In genomic region chr7:105403128-105403527, GRCh38 we compare ENCODE assay signal across 21 cellular contexts.
"Had no signal": no experiment of that assay in that cellular context is flagged by ENCODE, and none has a peak within 500 bp of the region (broad histone marks: within the 10 kb centered on the region; RNA-seq: fewer than 3 reads in every experiment).

No MANE protein-coding gene starts in this region.

- DNase-seq: colonic mucosa; cortex of kidney; effector CD8-positive, alpha-beta T cell; effector memory CD8-positive, alpha-beta T cell; endodermal cell; erythroblast; esophagus squamous epithelium; foreskin melanocyte; gastrocnemius medialis; glutamatergic neuron; heart right ventricle; hippocampal formation; left cardiac atrium; left lung; left ventricle myocardium superior; lower lobe of right lung; midbrain; naive thymus-derived CD4-positive, alpha-beta T cell had no signal

- H3K9me3 Mint-ChIP-seq: dendritic cell treated with granulocyte-macrophage colony-stimulating factor and Interleukin-4, amounts not matched to agents 40 ng/mL and 50 ng/mL, for 4 days; effector memory CD8-positive, alpha-beta T cell; endodermal cell had no signal

- ATAC-seq: effector memory CD8-positive, alpha-beta T cell; esophagus mucosa; gastrocnemius medialis; heart right ventricle; left cardiac atrium; left lung; left ventricle myocardium superior; lower lobe of right lung; naive thymus-derived CD4-positive, alpha-beta T cell had no signal

- H3K27me3 ChIP-seq: colonic mucosa, esophagus squamous epithelium, gastrocnemius medialis, heart right ventricle, left lung had no signal

- H3K36me3 ChIP-seq: colonic mucosa, esophagus squamous epithelium, gastrocnemius medialis, heart right ventricle, left lung, lower lobe of right lung had no signal

- H3K27ac Mint-ChIP-seq: dendritic cell treated with granulocyte-macrophage colony-stimulating factor and Interleukin-4, amounts not matched to agents 40 ng/mL and 50 ng/mL, for 4 days; effector memory CD8-positive, alpha-beta T cell; endodermal cell had no signal

- H3K4me1 ChIP-seq: colonic mucosa had no signal

- H3K4me1 Mint-ChIP-seq: naive thymus-derived CD4-positive, alpha-beta T cell had no signal

- H3K36me3 Mint-ChIP-seq: naive thymus-derived CD4-positive, alpha-beta T cell had no signal

- H3K4me3 ChIP-seq: colonic mucosa, esophagus squamous epithelium, gastrocnemius medialis, heart right ventricle, left lung, lower lobe of right lung had no signal

- H3K27me3 Mint-ChIP-seq: effector memory CD8-positive, alpha-beta T cell had no signal

- H3K27ac ChIP-seq: colonic mucosa, epithelial cell of prostate, esophagus squamous epithelium, gastrocnemius medialis, heart right ventricle, left lung, lower lobe of right lung had no signal

- H3K4me3 Mint-ChIP-seq: dendritic cell treated with granulocyte-macrophage colony-stimulating factor and Interleukin-4, amounts not matched to agents 40 ng/mL and 50 ng/mL, for 4 days; effector memory CD8-positive, alpha-beta T cell; endodermal cell; naive thymus-derived CD4-positive, alpha-beta T cell had no signal

- H3K9me3 ChIP-seq: colonic mucosa, esophagus squamous epithelium, gastrocnemius medialis, heart right ventricle, left lung, lower lobe of right lung had no signal
